In the genomic region with DNA sequence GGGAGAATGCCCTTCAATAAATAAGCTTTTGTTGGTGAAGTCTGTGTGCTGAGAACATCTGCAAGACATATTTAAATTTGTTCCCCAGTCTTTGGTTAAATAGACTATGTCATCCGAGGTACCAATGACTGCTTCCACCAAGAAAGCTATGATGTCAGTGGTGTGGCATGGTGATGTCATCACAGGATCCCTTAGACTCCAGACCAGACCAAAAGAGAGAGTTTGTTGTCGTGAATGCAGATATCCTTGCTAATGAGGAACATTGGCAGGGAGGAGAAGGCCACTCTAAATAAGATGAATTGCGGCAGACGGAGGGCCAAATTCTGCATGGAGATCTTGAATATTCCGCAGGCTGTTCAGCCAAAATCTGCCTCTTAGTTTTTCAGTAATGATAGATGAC, we compare ENCODE assay signal across 17 cellular contexts. TPM values are rescaled to one million over a fixed set of nuclear protein-coding genes. Genes with fewer than 3 reads are reported as not detected.
DNase-seq lines count a peak whose midpoint lies in the region; TF ChIP-seq lines count a peak whose summit lies in the region.
"Had no signal": no experiment of that assay in that cellular context is flagged by ENCODE, and none has a peak within 500 bp of the region (broad histone marks: within the 10 kb centered on the region; RNA-seq: fewer than 3 reads in every experiment).

No MANE protein-coding gene starts in this region.

- H3K4me3 ChIP-seq in fibroblast of the aortic adventitia (ENCODE audit: low read depth, low read length), result no peak overlapping the region
- H3K4me3 ChIP-seq in stomach smooth muscle (ENCODE audit: low read length in 2 of 2), result no peak overlapping the region
- H3K4me3 ChIP-seq in dorsolateral prefrontal cortex, result no peak overlapping the region

- H3K27ac ChIP-seq in stomach smooth muscle (ENCODE audit: low read length) (peak overlapping the region; percentile 46), dorsolateral prefrontal cortex (peak overlapping the region in 2 of 59 donors; percentile 13 to 38)
- H3K27ac ChIP-seq: VCaP had no signal

- no peaks in the 10 kb centered on the region for H3K9me3 ChIP-seq in stomach smooth muscle (ENCODE audit: control insufficient read depth in 2 of 2, low read length in 2 of 2)

- no peaks in the 10 kb centered on the region for H3K36me3 ChIP-seq in stomach smooth muscle (ENCODE audit: control insufficient read depth in 2 of 2, insufficient read depth in 2 of 2, low read length in 2 of 2)

- peak overlapping the region in 1 of 2 donors; percentile 27 for H3K9ac ChIP-seq in stomach smooth muscle (ENCODE audit: low read length in 2 of 2)

- TF ChIP-seq CTCF in fibroblast of the aortic adventitia (IDR thresholded peaks at IDR 0.05; ENCODE audit: insufficient read depth, low read length), result no peak
- no peak for TF ChIP-seq CTCF in dorsolateral prefrontal cortex (IDR thresholded peaks at IDR 0.05 in 54 of 56, conservative IDR thresholded peaks at IDR 0.05 in 2 of 56; ENCODE audit: low read depth in 1 of 56, partially characterized antibody in 56 of 56)

- H3K27me3 ChIP-seq in stomach smooth muscle (ENCODE audit: control insufficient read depth in 1 of 2, insufficient read depth in 2 of 2, low read length in 2 of 2), result no peaks in the 10 kb centered on the region
- H3K27me3 ChIP-seq in dorsolateral prefrontal cortex, result no peaks in the 10 kb centered on the region

- peak; percentile 31 for DNase-seq in EL
- peak; percentile 4 for DNase-seq in amniotic stem cell (lab: John Stamatoyannopoulos, UW)
- DNase-seq in fibroblast of the aortic adventitia (ENCODE audit: low read depth), result peak; percentile 47
- no peak for DNase-seq in activated CD4-positive, alpha-beta T cell treated with anti-CD3 and anti-CD28 coated beads for 1 hour
- DNase-seq in dorsolateral prefrontal cortex, result no peak
- DNase-seq in retina, result no peak
- DNase-seq: activated CD4-positive, alpha-beta T cell treated with anti-CD3 and anti-CD28 coated beads, Interleukin-2, amount 50 U/mL, for 48 hours; activated T-cell treated with anti-CD3 and anti-CD28 coated beads, Interleukin-2, amount 50 U/mL, for 24 hours; effector memory CD8-positive, alpha-beta T cell; left colon; NCI-H1436 treated with DMSO at 0.1 percent for 48 hours; NCI-H226; NK-92 treated with Interleukin-12 subunit alpha and Interleukin-12 subunit beta, amount 100 ng/mL, for 24 hours; stimulated activated CD4-positive, alpha-beta T cell treated with anti-CD3 and anti-CD28 coated beads, Interleukin-2, amount 100 ng/mL, for 48 hours; T-cell had no signal

- H3K4me1 ChIP-seq in stomach smooth muscle (ENCODE audit: control insufficient read depth, insufficient read depth, low read length), result peaks cover 23% of the 10 kb centered on the region

- intact Hi-C loops in dorsolateral prefrontal cortex (cut with DNase I), result no loop called here

RNA-seq across cellular contexts. Expression of a gene that starts 11.9 kb away (rescaled TPM):
- 2.3 and 9.8 TPM in 2 replicates for total RNA-seq in fibroblast of the aortic adventitia (ENCODE audit: low replicate concordance)
- 100 to 1,000 TPM in 100 of 120 experiments, 10 to 100 TPM in 20; 43.3 to 181 (median 128) TPM for total RNA-seq in dorsolateral prefrontal cortex

Comparison
In these comparisons a context has a peak if more than half of its experiments do, and no peak if none do; other contexts are left out.
1. DNase-seq: peak in EL (single experiment), amniotic stem cell (single experiment) and fibroblast of the aortic adventitia (single experiment); none in activated CD4-positive, alpha-beta T cell treated with anti-CD3 and anti-CD28 coated beads for 1 hour (single experiment), dorsolateral prefrontal cortex (0 of 10) and retina (single experiment).